1 cellular context compared by ENCODE assay signal in the genomic region with DNA sequence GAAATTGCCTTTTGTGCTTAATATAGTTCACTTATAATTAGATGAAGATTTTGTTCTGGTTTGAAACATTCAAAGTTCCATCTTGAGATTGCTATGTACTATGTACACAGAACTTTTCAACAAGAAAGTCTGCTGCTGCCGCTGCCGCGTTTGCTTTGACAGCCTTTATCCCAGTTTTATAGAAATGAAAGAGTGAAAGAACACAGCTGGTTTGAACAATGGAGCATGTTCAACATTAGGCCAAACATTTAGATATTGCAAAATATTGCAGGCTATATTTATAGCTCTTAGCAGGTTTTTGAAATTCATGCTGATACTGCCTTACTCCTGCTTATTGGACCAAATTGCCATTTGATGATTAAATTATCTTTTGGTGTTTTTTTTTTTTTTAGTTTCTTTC.
TF ChIP-seq lines count a peak whose summit lies in the region.

No MANE protein-coding gene starts in this region.

TF ChIP-seq in WTC11, 78 proteins besides CTCF, POLR2A, EP300 and RAD21 (continued from another document):
- TF ChIP-seq, protein P1, sequence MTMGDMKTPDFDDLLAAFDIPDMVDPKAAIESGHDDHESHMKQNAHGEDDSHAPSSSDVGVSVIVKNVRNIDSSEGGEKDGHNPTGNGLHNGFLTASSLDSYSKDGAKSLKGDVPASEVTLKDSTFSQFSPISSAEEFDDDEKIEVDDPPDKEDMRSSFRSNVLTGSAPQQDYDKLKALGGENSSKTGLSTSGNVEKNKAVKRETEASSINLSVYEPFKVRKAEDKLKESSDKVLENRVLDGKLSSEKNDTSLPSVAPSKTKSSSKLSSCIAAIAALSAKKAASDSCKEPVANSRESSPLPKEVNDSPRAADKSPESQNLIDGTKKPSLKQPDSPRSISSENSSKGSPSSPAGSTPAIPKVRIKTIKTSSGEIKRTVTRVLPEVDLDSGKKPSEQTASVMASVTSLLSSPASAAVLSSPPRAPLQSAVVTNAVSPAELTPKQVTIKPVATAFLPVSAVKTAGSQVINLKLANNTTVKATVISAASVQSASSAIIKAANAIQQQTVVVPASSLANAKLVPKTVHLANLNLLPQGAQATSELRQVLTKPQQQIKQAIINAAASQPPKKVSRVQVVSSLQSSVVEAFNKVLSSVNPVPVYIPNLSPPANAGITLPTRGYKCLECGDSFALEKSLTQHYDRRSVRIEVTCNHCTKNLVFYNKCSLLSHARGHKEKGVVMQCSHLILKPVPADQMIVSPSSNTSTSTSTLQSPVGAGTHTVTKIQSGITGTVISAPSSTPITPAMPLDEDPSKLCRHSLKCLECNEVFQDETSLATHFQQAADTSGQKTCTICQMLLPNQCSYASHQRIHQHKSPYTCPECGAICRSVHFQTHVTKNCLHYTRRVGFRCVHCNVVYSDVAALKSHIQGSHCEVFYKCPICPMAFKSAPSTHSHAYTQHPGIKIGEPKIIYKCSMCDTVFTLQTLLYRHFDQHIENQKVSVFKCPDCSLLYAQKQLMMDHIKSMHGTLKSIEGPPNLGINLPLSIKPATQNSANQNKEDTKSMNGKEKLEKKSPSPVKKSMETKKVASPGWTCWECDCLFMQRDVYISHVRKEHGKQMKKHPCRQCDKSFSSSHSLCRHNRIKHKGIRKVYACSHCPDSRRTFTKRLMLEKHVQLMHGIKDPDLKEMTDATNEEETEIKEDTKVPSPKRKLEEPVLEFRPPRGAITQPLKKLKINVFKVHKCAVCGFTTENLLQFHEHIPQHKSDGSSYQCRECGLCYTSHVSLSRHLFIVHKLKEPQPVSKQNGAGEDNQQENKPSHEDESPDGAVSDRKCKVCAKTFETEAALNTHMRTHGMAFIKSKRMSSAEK (CRISPR knock-in tag; IDR thresholded peaks at IDR 0.05; ENCODE audit: borderline replicate concordance) = no peak
- TF ChIP-seq, protein P2, sequence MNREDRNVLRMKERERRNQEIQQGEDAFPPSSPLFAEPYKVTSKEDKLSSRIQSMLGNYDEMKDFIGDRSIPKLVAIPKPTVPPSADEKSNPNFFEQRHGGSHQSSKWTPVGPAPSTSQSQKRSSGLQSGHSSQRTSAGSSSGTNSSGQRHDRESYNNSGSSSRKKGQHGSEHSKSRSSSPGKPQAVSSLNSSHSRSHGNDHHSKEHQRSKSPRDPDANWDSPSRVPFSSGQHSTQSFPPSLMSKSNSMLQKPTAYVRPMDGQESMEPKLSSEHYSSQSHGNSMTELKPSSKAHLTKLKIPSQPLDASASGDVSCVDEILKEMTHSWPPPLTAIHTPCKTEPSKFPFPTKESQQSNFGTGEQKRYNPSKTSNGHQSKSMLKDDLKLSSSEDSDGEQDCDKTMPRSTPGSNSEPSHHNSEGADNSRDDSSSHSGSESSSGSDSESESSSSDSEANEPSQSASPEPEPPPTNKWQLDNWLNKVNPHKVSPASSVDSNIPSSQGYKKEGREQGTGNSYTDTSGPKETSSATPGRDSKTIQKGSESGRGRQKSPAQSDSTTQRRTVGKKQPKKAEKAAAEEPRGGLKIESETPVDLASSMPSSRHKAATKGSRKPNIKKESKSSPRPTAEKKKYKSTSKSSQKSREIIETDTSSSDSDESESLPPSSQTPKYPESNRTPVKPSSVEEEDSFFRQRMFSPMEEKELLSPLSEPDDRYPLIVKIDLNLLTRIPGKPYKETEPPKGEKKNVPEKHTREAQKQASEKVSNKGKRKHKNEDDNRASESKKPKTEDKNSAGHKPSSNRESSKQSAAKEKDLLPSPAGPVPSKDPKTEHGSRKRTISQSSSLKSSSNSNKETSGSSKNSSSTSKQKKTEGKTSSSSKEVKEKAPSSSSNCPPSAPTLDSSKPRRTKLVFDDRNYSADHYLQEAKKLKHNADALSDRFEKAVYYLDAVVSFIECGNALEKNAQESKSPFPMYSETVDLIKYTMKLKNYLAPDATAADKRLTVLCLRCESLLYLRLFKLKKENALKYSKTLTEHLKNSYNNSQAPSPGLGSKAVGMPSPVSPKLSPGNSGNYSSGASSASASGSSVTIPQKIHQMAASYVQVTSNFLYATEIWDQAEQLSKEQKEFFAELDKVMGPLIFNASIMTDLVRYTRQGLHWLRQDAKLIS (CRISPR knock-in tag; IDR thresholded peaks at IDR 0.05; ENCODE audit: borderline replicate concordance) = no peak
- TF ChIP-seq TP53 (CRISPR knock-in tag; IDR thresholded peaks at IDR 0.05) (no peak), ZNF671 (CRISPR knock-in tag; IDR thresholded peaks at IDR 0.05) (no peak), GRHL2 (CRISPR knock-in tag; IDR thresholded peaks at IDR 0.05; ENCODE audit: insufficient replicate concordance, severe bottlenecking) (no peak), ELF4 (CRISPR knock-in tag; IDR thresholded peaks at IDR 0.05; ENCODE audit: low read depth) (no peak), CBFB (CRISPR knock-in tag; IDR thresholded peaks at IDR 0.05; ENCODE audit: low read depth) (no peak), ZNF138 (CRISPR knock-in tag; conservative IDR thresholded peaks at IDR 0.05) (no peak), TEAD4 (CRISPR knock-in tag; IDR thresholded peaks at IDR 0.05) (no peak), ATF1 (CRISPR knock-in tag; IDR thresholded peaks at IDR 0.05) (no peak), GTF2I (CRISPR knock-in tag; conservative IDR thresholded peaks at IDR 0.05) (no peak), PRRX2 (CRISPR knock-in tag; IDR thresholded peaks at IDR 0.05) (no peak)
- TF ChIP-seq, protein P3, sequence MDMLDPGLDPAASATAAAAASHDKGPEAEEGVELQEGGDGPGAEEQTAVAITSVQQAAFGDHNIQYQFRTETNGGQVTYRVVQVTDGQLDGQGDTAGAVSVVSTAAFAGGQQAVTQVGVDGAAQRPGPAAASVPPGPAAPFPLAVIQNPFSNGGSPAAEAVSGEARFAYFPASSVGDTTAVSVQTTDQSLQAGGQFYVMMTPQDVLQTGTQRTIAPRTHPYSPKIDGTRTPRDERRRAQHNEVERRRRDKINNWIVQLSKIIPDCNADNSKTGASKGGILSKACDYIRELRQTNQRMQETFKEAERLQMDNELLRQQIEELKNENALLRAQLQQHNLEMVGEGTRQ (CRISPR knock-in tag; IDR thresholded peaks at IDR 0.05) = no peak
- TF ChIP-seq, protein P4, sequence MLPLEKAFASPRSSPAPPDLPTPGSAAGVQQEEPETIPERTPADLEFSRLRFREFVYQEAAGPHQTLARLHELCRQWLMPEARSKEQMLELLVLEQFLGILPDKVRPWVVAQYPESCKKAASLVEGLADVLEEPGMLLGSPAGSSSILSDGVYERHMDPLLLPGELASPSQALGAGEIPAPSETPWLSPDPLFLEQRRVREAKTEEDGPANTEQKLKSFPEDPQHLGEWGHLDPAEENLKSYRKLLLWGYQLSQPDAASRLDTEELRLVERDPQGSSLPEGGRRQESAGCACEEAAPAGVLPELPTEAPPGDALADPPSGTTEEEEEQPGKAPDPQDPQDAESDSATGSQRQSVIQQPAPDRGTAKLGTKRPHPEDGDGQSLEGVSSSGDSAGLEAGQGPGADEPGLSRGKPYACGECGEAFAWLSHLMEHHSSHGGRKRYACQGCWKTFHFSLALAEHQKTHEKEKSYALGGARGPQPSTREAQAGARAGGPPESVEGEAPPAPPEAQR (CRISPR knock-in tag; IDR thresholded peaks at IDR 0.05) = no peak
- TF ChIP-seq, protein P5, sequence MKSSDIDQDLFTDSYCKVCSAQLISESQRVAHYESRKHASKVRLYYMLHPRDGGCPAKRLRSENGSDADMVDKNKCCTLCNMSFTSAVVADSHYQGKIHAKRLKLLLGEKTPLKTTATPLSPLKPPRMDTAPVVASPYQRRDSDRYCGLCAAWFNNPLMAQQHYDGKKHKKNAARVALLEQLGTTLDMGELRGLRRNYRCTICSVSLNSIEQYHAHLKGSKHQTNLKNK (CRISPR knock-in tag; IDR thresholded peaks at IDR 0.05) = no peak
- TF ChIP-seq, protein P6, sequence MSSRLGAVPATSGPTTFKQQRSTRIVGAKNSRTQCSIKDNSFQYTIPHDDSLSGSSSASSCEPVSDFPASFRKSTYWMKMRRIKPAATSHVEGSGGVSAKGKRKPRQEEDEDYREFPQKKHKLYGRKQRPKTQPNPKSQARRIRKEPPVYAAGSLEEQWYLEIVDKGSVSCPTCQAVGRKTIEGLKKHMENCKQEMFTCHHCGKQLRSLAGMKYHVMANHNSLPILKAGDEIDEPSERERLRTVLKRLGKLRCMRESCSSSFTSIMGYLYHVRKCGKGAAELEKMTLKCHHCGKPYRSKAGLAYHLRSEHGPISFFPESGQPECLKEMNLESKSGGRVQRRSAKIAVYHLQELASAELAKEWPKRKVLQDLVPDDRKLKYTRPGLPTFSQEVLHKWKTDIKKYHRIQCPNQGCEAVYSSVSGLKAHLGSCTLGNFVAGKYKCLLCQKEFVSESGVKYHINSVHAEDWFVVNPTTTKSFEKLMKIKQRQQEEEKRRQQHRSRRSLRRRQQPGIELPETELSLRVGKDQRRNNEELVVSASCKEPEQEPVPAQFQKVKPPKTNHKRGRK (CRISPR knock-in tag; IDR thresholded peaks at IDR 0.05; ENCODE audit: borderline replicate concordance) = no peak
